ENCODE assay signal across 8 cellular contexts in genomic region chr17:42287305-42288077, GRCh38. TPM values are rescaled to one million over a fixed set of nuclear protein-coding genes. Genes with fewer than 3 reads are reported as not detected.
A peak's percentile ranks its signal among the peaks of the same experiment; 100 is the strongest.
DNase-seq lines count a peak whose midpoint lies in the region; ATAC-seq and TF ChIP-seq lines count a peak whose summit lies in the region.

No MANE protein-coding gene starts in this region.

- H3K4me3 ChIP-seq in H7 (ENCODE audit: insufficient read depth, low read depth, low read length) (peak overlapping the region; percentile 48), lower lobe of right lung (peak overlapping the region; percentile 74)

- H3K36me3 ChIP-seq in H7 (replicated peaks; ENCODE audit: control insufficient read depth, insufficient read depth, low read length) (no peaks in the 10 kb centered on the region), lower lobe of right lung (peaks cover 11% of the 10 kb centered on the region)

- H3K27me3 ChIP-seq in H7 (ENCODE audit: control insufficient read depth, insufficient read depth, low read length) (peaks cover 30% of the 10 kb centered on the region), lower lobe of right lung (ENCODE audit: low read depth) (no peaks in the 10 kb centered on the region)

- H3K9me3 ChIP-seq in lower lobe of right lung, result no peaks in the 10 kb centered on the region

- ATAC-seq in lower lobe of right lung, result peak; percentile 72 to 73

- H3K27ac ChIP-seq in cingulate gyrus (ENCODE audit: low read depth, low read length), result peak overlapping the region; percentile 51
- peak overlapping the region; percentile 95 for H3K27ac ChIP-seq in lower lobe of right lung

- peak; percentile 58 to 69 for DNase-seq in AML-193 (lab: John Stamatoyannopoulos, UW)
- DNase-seq in H7, result peak; percentile 63
- peak; percentile 74 for DNase-seq in UCSD-AML1 (lab: John Stamatoyannopoulos, UW; ENCODE audit: unreplicated experiment)
- DNase-seq in lower lobe of right lung, result peak; percentile 71
- peak; percentile 47 to 48 for DNase-seq in stimulated activated CD8-positive, alpha-beta memory T cell treated with anti-CD3 and anti-CD28 coated beads, Interleukin-7, amount 100 ng/mL, for 4 hours (ENCODE audit: low read depth in 2 of 2)
- no peak for DNase-seq in cerebellar cortex (ENCODE audit: low spot score)
- no peak for DNase-seq in T1000 (lab: John Stamatoyannopoulos, UW)

- intact Hi-C loops in lower lobe of right lung (cut with DNase I), result no loop called here

- no peak for TF ChIP-seq CTCF in lower lobe of right lung (IDR thresholded peaks at IDR 0.05)

- peaks cover 48% of the 10 kb centered on the region for H3K4me1 ChIP-seq in lower lobe of right lung

RNA-seq across cellular contexts. Expression of gene STAT5A, which starts 0.8 kb away (rescaled TPM):
- 9.4 and 13.2 TPM in 2 replicates for total RNA-seq in H7 (2014; rRNA removed; shearing (Covaris generic))
- total RNA-seq in lower lobe of right lung, result 53.3 TPM

RNA-seq across cellular contexts. Expression of gene STAT5B, which starts 11.3 kb away (rescaled TPM):
- 30.7 and 41.3 TPM in 2 replicates for total RNA-seq in H7 (2014; rRNA removed; shearing (Covaris generic))
- total RNA-seq in lower lobe of right lung, result 67.9 TPM

Comparison
In these comparisons a context has a peak if more than half of its experiments do, and no peak if none do; other contexts are left out.
1. DNase-seq: peak in AML-193 (2 of 2), H7 (single experiment), UCSD-AML1 (single experiment), lower lobe of right lung (single experiment) and stimulated activated CD8-positive, alpha-beta memory T cell treated with anti-CD3 and anti-CD28 coated beads, Interleukin-7, amount 100 ng/mL, for 4 hours (2 of 2); none in cerebellar cortex (single experiment) and T1000 (single experiment).